Comparison of ENCODE assay signal across 1 cellular context in the genomic region with DNA sequence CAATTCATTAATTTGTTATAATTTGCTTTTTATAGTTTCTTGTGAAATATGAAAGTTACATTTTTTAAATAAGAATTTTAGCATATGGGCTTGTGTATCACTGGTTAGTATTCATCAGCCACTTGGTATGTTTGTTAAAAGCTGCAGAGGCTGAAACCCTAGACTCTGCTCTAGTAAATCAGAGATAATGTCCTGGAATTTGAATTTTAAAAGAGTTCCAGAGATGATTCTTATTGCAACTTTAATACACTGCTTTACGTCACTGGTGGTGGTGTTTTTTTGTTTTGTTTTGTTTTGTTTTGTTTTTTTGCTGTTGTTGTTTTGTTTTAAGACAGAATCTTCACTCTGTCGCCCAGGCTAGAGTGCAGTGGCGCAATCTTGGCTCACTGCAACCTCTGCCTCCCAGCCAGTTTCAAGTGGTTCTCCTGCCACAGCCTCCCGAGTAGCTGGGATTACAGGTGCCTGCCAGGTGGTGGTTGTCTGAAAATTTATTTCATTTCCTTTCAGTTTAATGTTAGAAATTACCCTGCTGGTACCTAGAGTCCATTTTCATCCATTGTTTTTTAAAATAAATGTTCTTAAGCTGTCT.
TF ChIP-seq lines count a peak whose summit lies in the region.

No MANE protein-coding gene starts in this region.

TF ChIP-seq in H1, 55 proteins besides CTCF, POLR2A, EP300 and RAD21 (continued from another document):
- TF ChIP-seq SP4 (IDR thresholded peaks at IDR 0.05; ENCODE audit: low read length): no peak
